1 cellular context compared by ENCODE assay signal in the genomic region with DNA sequence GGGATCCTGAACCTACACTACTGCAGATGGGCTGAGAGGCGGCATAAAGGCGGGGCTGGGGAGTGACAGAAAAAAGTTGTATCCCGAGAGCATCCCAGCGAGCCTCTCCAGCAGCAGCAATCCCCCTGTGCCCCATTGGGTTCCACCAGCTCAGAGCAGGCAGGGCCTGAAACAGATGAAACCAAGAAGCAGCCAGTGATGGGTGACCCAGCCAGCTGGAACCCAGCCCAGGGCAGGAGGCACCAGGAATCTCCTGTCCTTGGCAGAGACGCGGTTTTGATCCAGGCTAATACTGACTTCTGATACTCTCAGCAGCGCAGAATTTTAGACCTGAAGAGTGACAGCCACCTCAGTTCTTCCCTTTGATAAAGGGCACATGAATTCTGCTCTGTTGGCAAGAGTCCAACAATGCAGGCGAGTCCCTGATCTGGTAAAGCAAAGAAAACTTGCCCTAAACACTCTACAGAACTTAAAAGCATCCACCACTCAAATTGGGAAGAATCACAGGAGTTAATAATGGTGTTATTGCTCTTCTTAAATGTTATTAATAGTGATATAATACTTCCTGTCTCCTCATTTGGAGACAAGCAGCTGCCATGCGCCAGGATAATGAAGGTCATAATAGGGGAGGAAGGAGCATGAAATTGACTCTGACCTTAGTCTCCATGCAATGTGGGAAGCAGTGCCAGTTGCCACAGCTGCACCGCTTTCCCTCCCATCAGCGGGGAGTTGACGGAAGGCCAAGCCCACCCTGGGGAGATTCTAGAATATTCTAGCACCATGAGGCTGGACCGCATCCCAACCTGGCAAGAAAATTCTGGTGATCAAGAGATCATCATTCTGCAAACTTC.
TF ChIP-seq lines count a peak whose summit lies in the region.

No MANE protein-coding gene starts in this region.

TF ChIP-seq in HEK293, 187 proteins besides CTCF, POLR2A, EP300 and RAD21 (continued from another document):
- TF ChIP-seq, protein P1, sequence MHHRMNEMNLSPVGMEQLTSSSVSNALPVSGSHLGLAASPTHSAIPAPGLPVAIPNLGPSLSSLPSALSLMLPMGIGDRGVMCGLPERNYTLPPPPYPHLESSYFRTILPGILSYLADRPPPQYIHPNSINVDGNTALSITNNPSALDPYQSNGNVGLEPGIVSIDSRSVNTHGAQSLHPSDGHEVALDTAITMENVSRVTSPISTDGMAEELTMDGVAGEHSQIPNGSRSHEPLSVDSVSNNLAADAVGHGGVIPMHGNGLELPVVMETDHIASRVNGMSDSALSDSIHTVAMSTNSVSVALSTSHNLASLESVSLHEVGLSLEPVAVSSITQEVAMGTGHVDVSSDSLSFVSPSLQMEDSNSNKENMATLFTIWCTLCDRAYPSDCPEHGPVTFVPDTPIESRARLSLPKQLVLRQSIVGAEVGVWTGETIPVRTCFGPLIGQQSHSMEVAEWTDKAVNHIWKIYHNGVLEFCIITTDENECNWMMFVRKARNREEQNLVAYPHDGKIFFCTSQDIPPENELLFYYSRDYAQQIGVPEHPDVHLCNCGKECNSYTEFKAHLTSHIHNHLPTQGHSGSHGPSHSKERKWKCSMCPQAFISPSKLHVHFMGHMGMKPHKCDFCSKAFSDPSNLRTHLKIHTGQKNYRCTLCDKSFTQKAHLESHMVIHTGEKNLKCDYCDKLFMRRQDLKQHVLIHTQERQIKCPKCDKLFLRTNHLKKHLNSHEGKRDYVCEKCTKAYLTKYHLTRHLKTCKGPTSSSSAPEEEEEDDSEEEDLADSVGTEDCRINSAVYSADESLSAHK (tag by site-specific recombination; IDR thresholded peaks at IDR 0.05), result no peak
- TF ChIP-seq WT1 (tag by site-specific recombination; IDR thresholded peaks at IDR 0.05), result 0 out of 2 replicates have a peak, but pooled peaks have one; percentile 37
- TF ChIP-seq ZNF223 (tag by site-specific recombination; IDR thresholded peaks at IDR 0.05), result no peak
- no peak for TF ChIP-seq ZNF621 (tag by site-specific recombination; IDR thresholded peaks at IDR 0.05)
- no peak for TF ChIP-seq ZSCAN30 (tag by site-specific recombination; IDR thresholded peaks at IDR 0.05)
- TF ChIP-seq ZBTB48 (tag by site-specific recombination; IDR thresholded peaks at IDR 0.05), result no peak
- TF ChIP-seq ZNF37A (tag by site-specific recombination; IDR thresholded peaks at IDR 0.05), result no peak
- no peak for TF ChIP-seq GLI4 (tag by site-specific recombination; IDR thresholded peaks at IDR 0.05)
- no peak for TF ChIP-seq GLIS1 (tag by site-specific recombination; IDR thresholded peaks at IDR 0.05)
- no peak for TF ChIP-seq ZNF580 (tag by site-specific recombination; IDR thresholded peaks at IDR 0.05)
- TF ChIP-seq ZNF670 (tag by site-specific recombination; IDR thresholded peaks at IDR 0.05; ENCODE audit: low read depth), result no peak
- TF ChIP-seq ZNF280D (tag by site-specific recombination; IDR thresholded peaks at IDR 0.05), result no peak
- no peak for TF ChIP-seq ZNF248 (tag by site-specific recombination; IDR thresholded peaks at IDR 0.05)
- TF ChIP-seq PRDM10 (tag by site-specific recombination; IDR thresholded peaks at IDR 0.05), result peak; percentile 87
- TF ChIP-seq ZNF610 (tag by site-specific recombination; IDR thresholded peaks at IDR 0.05; ENCODE audit: borderline replicate concordance), result no peak
- no peak for TF ChIP-seq ZNF394 (tag by site-specific recombination; IDR thresholded peaks at IDR 0.05; ENCODE audit: borderline replicate concordance)
- no peak for TF ChIP-seq ZNF174 (tag by site-specific recombination; IDR thresholded peaks at IDR 0.05)
